Comparison of ENCODE assay signal across 1 cellular context in the genomic region with DNA sequence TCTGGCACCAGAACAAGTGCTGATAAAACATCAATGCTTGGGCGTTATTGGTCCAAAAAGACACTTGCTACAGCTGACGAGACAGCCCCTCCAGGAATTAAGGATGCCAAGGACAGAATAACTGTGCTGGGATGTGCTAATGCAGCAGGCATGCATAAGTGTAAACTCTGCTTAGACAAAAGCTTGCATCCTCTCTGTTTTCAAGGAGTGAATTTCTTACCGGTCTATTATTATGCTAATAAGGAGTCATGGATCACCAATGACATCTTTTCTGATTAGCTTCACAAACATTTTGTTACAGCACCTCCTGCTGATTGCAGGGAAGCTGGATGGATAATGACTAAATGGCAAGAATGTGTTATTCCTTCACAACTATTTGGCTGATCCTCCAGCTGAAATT.
TF ChIP-seq lines count a peak whose summit lies in the region.

No MANE protein-coding gene starts in this region.

TF ChIP-seq in WTC11, 78 proteins besides CTCF, POLR2A, EP300 and RAD21 (continued from another document):
- TF ChIP-seq USF1 (CRISPR knock-in tag; IDR thresholded peaks at IDR 0.05) (no peak), FOXK1 (CRISPR knock-in tag; IDR thresholded peaks at IDR 0.05) (no peak), MYBL2 (CRISPR knock-in tag; IDR thresholded peaks at IDR 0.05) (no peak), ZSCAN18 (CRISPR knock-in tag; IDR thresholded peaks at IDR 0.05) (no peak), ZNF138 (CRISPR knock-in tag; conservative IDR thresholded peaks at IDR 0.05) (no peak)
